In genomic region chr3:148030975-148031374, GRCh38 we compare ENCODE assay signal across 23 cellular contexts.
"Had no signal": no experiment of that assay in that cellular context is flagged by ENCODE, and none has a peak within 500 bp of the region (broad histone marks: within the 10 kb centered on the region; RNA-seq: fewer than 3 reads in every experiment).

No MANE protein-coding gene starts in this region.

- H3K27ac ChIP-seq: adrenal gland, body of pancreas, breast epithelium had no signal

- ATAC-seq: activated CD8-positive, alpha-beta T cell treated with anti-CD3 and anti-CD28 coated beads for 36 hours; activated naive CD4-positive, alpha-beta T cell treated with anti-CD3 and anti-CD28 coated beads, Interleukin-2, amount 50 U/mL, for 72 hours; body of pancreas; Panc1; SK-N-SH treated with all-trans-retinoic acid at 6 μM for 48 hours; T-cell; T-helper 17 cell had no signal

- H3K4me3 ChIP-seq: adrenal gland, body of pancreas, breast epithelium had no signal

- H3K9me3 ChIP-seq: adrenal gland, body of pancreas, breast epithelium had no signal

- H3K4me1 ChIP-seq: adrenal gland, body of pancreas, breast epithelium had no signal

- H3K36me3 ChIP-seq: adrenal gland, breast epithelium had no signal

- H3K27me3 ChIP-seq: adrenal gland, body of pancreas, breast epithelium had no signal

- DNase-seq: activated CD4-positive, alpha-beta T cell treated with anti-CD3 and anti-CD28 coated beads, Interleukin-2, amount 10 ng/mL, durations not matched to agents 24 days and 14 days; activated CD4-positive, alpha-beta T cell treated with anti-CD3 and anti-CD28 coated beads, Interleukin-2, amount 50 U/mL, for 4 hours; activated CD8-positive, alpha-beta T cell treated with anti-CD3 and anti-CD28 coated beads for 36 hours; activated gamma-delta T cell treated with Interleukin-2 at 50 U/mL for 16 hours; activated naive CD4-positive, alpha-beta T cell treated with anti-CD3 and anti-CD28 coated beads for 36 hours; activated T-cell treated with anti-CD3 and anti-CD28 coated beads, Interleukin-2, amount 50 U/mL, for 1 hour; adrenal gland; body of pancreas; Karpas-422; KBM-7; NCI-H1694; NCI-H2029; NCI-H226; NCI-H446 treated with DMSO at 0.1 percent for 48 hours; NCI-H524; SIG-M5; T-cell; T-helper 17 cell; T-helper 9 cell had no signal
